Comparison of ENCODE assay signal across 11 cellular contexts in the genomic region with DNA sequence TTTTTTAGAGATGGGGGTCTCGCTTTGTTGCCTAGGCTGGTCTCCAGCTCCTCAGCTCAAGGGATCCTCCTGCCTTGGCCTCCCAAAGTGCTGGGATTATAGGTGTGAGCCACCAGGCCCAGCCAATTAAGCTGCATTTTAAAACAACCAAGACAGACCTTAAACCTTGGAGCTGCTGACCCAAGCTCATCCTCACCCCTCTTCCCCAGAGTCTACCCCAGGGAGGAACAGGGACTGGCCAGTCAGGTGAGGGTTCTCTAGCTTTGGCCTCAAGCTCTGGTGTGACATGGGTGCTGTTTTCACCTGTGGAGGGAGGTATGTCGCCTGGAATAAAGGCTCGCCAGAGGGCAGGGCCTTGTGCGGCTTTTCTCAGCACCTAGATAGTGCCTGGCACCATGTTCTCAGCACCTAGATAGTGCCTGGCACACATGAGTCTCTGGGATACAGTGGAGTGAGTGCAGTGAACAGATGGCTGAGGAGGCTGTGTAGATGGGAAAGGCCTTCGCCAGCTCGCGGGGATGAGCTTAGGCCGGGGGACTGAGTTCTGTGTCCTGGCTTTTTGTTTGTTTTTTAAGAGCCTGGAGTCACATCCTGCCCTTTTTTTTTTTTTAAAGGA. TPM values are rescaled to one million over a fixed set of nuclear protein-coding genes. Genes with fewer than 3 reads are reported as not detected.
A peak's percentile ranks its signal among the peaks of the same experiment; 100 is the strongest.
DNase-seq lines count a peak whose midpoint lies in the region; ATAC-seq and TF ChIP-seq lines count a peak whose summit lies in the region.
"Had no signal": no experiment of that assay in that cellular context is flagged by ENCODE, and none has a peak within 500 bp of the region (broad histone marks: within the 10 kb centered on the region; RNA-seq: fewer than 3 reads in every experiment).

No MANE protein-coding gene starts in this region.

- H3K9me3 ChIP-seq in psoas muscle: no peaks in the 10 kb centered on the region

- H3K27ac ChIP-seq in dorsolateral prefrontal cortex (peak overlapping the region in 37 of 59 donors; percentile 1 to 69 (median 46)), psoas muscle (peak overlapping the region; percentile 15)

- WGBS in psoas muscle, 3 donors: 51 to 68% (median 57%) methylated on average over 8 of the region's 8 CpGs

- DNase-seq in DMS53 (lab: John Stamatoyannopoulos, UW) (peak; percentile 60), DMS53 treated with DMSO at 0.1 percent for 48 hours (lab: John Stamatoyannopoulos, UW; ENCODE audit: unreplicated experiment) (no peak), NCI-H524 treated with DMSO at 0.1 percent for 48 hours (lab: John Stamatoyannopoulos, UW) (peak; percentile 41), dorsolateral prefrontal cortex (peak in 3 of 10 donors; percentile 30 to 73 (median 32)), psoas muscle (no peak)
- no peak for DNase-seq in stimulated activated CD4-positive, alpha-beta T cell treated with anti-CD3 and anti-CD28 coated beads, Interleukin-4, amount 100 ng/mL, for 1 hour
- DNase-seq in stimulated activated naive CD4-positive, alpha-beta T cell (lab: John Stamatoyannopoulos, UW): no peak
- DNase-seq: head of caudate nucleus, NCI-H510A treated with DMSO at 0.1 percent for 48 hours had no signal

- TF ChIP-seq CTCF in dorsolateral prefrontal cortex (IDR thresholded peaks at IDR 0.05 in 54 of 56, conservative IDR thresholded peaks at IDR 0.05 in 2 of 56; ENCODE audit: low read depth in 1 of 56, partially characterized antibody in 56 of 56) (no peak), psoas muscle (IDR thresholded peaks at IDR 0.05) (no peak)

- intact Hi-C loops in dorsolateral prefrontal cortex (cut with DNase I): no loop called here
- intact Hi-C loops in psoas muscle (cut with DNase I): no loop called here

- H3K4me3 ChIP-seq in dorsolateral prefrontal cortex (no peak overlapping the region), psoas muscle (no peak overlapping the region)

- peaks cover 6 to 50% of the 10 kb centered on the region in 2 donors for H3K36me3 ChIP-seq in psoas muscle (ENCODE audit: insufficient read depth in 1 of 2, low read depth in 1 of 2)

- H3K27me3 ChIP-seq in dorsolateral prefrontal cortex (no peaks in the 10 kb centered on the region), psoas muscle (ENCODE audit: insufficient read depth in 3 of 3, low read length in 2 of 3) (no peaks in the 10 kb centered on the region)

- ATAC-seq in psoas muscle (no peak), esophagus mucosa (no peak)

- peaks cover 20% of the 10 kb centered on the region for H3K4me1 ChIP-seq in psoas muscle

RNA-seq across cellular contexts. Expression of gene CDK9, which starts 7.4 kb away (rescaled TPM):
- total RNA-seq in dorsolateral prefrontal cortex: 100 to 1,000 TPM in 89 of 120 experiments, 10 to 100 TPM in 31; 78.5 to 153 (median 110) TPM
- 10 to 100 TPM; 26.5 to 46.1 (median 42.9) TPM for total RNA-seq in psoas muscle
- 10 to 100 TPM; 29.7 to 39.3 (median 31.5) TPM for polyA plus RNA-seq in psoas muscle
- 38.3 TPM for total RNA-seq in esophagus mucosa

RNA-seq across cellular contexts. Expression of gene FPGS, which starts 9.5 kb away (rescaled TPM):
- 10 to 100 TPM; 19.5 to 55.8 (median 36.6) TPM for total RNA-seq in dorsolateral prefrontal cortex
- 10 to 100 TPM; 39.7 to 61.9 (median 45.8) TPM for total RNA-seq in psoas muscle
- polyA plus RNA-seq in psoas muscle: 10 to 100 TPM; 21.9 to 32.3 (median 29.8) TPM
- 28.3 TPM for total RNA-seq in esophagus mucosa

RNA-seq across cellular contexts. Expression of gene SH2D3C, which starts 14.7 kb away (rescaled TPM):
- total RNA-seq in dorsolateral prefrontal cortex (10 to 100 TPM in 118 of 120 experiments, 1 to 10 TPM in 2; 9.3 to 27.9 (median 17.3) TPM), psoas muscle (10 to 100 TPM in 2 of 4 donors, 1 to 10 TPM in 2; 8.3 to 12.0 (median 10.3) TPM), esophagus mucosa (1.9 TPM)
- 10 to 100 TPM in 1 of 3 donors, 1 to 10 TPM in 2; 5.3 to 10.0 (median 8.4) TPM for polyA plus RNA-seq in psoas muscle
- total RNA-seq: bronchial epithelial cell had no signal

RNA-seq across cellular contexts. Expression of gene TOR2A, which starts 58.1 kb away (rescaled TPM):
- total RNA-seq in dorsolateral prefrontal cortex (10 to 100 TPM in 101 of 120 experiments, 1 to 10 TPM in 19; 7.7 to 18.6 (median 12.5) TPM), psoas muscle (1 to 10 TPM; 2.8 to 6.7 (median 4.0) TPM), esophagus mucosa (9.5 TPM)
- polyA plus RNA-seq in psoas muscle: 1 to 10 TPM; 4.6 to 6.9 (median 5.0) TPM

Comparison
In these comparisons a context has a peak if more than half of its experiments do, and no peak if none do; other contexts are left out.
1. DNase-seq: peak in DMS53 (single experiment) and NCI-H524 treated with DMSO at 0.1 percent for 48 hours (single experiment); none in DMS53 treated with DMSO at 0.1 percent for 48 hours (single experiment), psoas muscle (0 of 2), stimulated activated CD4-positive, alpha-beta T cell treated with anti-CD3 and anti-CD28 coated beads, Interleukin-4, amount 100 ng/mL, for 1 hour (single experiment) and stimulated activated naive CD4-positive, alpha-beta T cell (0 of 6).